ENCODE assay signal across 27 cellular contexts in genomic region chr19:30476997-30477396, GRCh38.
"Had no signal": no experiment of that assay in that cellular context is flagged by ENCODE, and none has a peak within 500 bp of the region (broad histone marks: within the 10 kb centered on the region; RNA-seq: fewer than 3 reads in every experiment).

No MANE protein-coding gene starts in this region.

- ATAC-seq: stimulated activated effector memory CD8-positive, alpha-beta T cell treated with anti-CD3 and anti-CD28 coated beads, Interleukin-12 subunit alpha, Interleukin-12 subunit beta, amount 100 ng/mL, for 72 hours; stimulated activated memory B cell treated with anti-CD40 and anti-IgM and Interleukin-4, amounts not matched to agents 10 μg/mL and 1 μg/mL and 100 μg/mL, for 72 hours; stimulated activated naive B cell treated with anti-CD40 and anti-IgM and Interleukin-4, amounts not matched to agents 10 μg/mL and 1 μg/mL and 100 μg/mL, for 72 hours; stimulated activated naive CD8-positive, alpha-beta T cell treated with anti-CD3 and anti-CD28 coated beads, Interleukin-15, amount 100 ng/mL, for 72 hours; stimulated activated naive CD8-positive, alpha-beta T cell treated with anti-CD3 and anti-CD28 coated beads, Interleukin-15, Interleukin-2, amounts not matched to agents 100 U/mL and 50 U/mL, for 24 hours; upper lobe of right lung had no signal

- H3K4me3 ChIP-seq: stomach, suprapubic skin, testis, thoracic aorta, thyroid gland, tibial artery, tibial nerve, transverse colon, upper lobe of left lung, upper lobe of right lung, uterus, vagina had no signal

- H3K27ac ChIP-seq: stomach, suprapubic skin, testis, thoracic aorta, thyroid gland, tibial artery, tibial nerve, transverse colon, upper lobe of left lung, upper lobe of right lung, uterus, vagina had no signal

- H3K9me3 ChIP-seq: suprapubic skin, testis, thoracic aorta, thyroid gland, tibial nerve, transverse colon, upper lobe of right lung, uterus, vagina had no signal

- H3K4me1 ChIP-seq: stomach, suprapubic skin, testis, thyroid gland, tibial artery, upper lobe of left lung, uterus had no signal

- H3K27me3 ChIP-seq: testis, thyroid gland, tibial artery, tibial nerve, transverse colon, upper lobe of left lung, upper lobe of right lung, uterus, vagina had no signal

- FAIRE-seq: urothelium cell line had no signal

- H3K36me3 ChIP-seq: stomach, suprapubic skin, thoracic aorta, thyroid gland, tibial artery, transverse colon, upper lobe of left lung, upper lobe of right lung, uterus, vagina had no signal

- DNase-seq: stimulated activated CD4-positive, alpha-beta T cell treated with anti-CD3 and anti-CD28 coated beads, Interleukin-2, amount 100 ng/mL, for 48 hours; stimulated activated CD4-positive, alpha-beta T cell treated with anti-CD3 and anti-CD28 coated beads, Interleukin-4, amount 100 ng/mL, for 1 hour; stimulated activated CD4-positive, alpha-beta T cell treated with anti-CD3 and anti-CD28 coated beads, Interleukin-4, amount 100 ng/mL, for 24 hours; stimulated activated CD4-positive, alpha-beta T cell treated with anti-CD3 and anti-CD28 coated beads, Interleukin-4, amount 100 ng/mL, for 4 hours; stimulated activated CD8-positive, alpha-beta memory T cell treated with anti-CD3 and anti-CD28 coated beads, Interleukin-4, amount 100 ng/mL, for 48 hours; stimulated activated naive B cell treated with anti-CD40 and anti-IgM and Interleukin-4, amounts not matched to agents 10 μg/mL and 1 μg/mL and 100 μg/mL, for 72 hours; stimulated activated naive CD4-positive, alpha-beta T cell; stimulated activated naive CD4-positive, alpha-beta T cell treated with Interleukin-2 at 50 U/mL for 16 hours; stimulated activated naive CD8-positive, alpha-beta T cell treated with anti-CD3 and anti-CD28 coated beads, Interleukin-15, amount 100 ng/mL, for 72 hours; stimulated activated naive CD8-positive, alpha-beta T cell treated with anti-CD3 and anti-CD28 coated beads, Interleukin-15, Interleukin-2, amounts not matched to agents 100 U/mL and 50 U/mL, for 24 hours; stomach; substantia nigra; testis; thyroid gland; tibial artery; transverse colon; trophoblast cell; upper lobe of left lung; uterus had no signal
